ENCODE assay signal across 19 cellular contexts in the genomic region with DNA sequence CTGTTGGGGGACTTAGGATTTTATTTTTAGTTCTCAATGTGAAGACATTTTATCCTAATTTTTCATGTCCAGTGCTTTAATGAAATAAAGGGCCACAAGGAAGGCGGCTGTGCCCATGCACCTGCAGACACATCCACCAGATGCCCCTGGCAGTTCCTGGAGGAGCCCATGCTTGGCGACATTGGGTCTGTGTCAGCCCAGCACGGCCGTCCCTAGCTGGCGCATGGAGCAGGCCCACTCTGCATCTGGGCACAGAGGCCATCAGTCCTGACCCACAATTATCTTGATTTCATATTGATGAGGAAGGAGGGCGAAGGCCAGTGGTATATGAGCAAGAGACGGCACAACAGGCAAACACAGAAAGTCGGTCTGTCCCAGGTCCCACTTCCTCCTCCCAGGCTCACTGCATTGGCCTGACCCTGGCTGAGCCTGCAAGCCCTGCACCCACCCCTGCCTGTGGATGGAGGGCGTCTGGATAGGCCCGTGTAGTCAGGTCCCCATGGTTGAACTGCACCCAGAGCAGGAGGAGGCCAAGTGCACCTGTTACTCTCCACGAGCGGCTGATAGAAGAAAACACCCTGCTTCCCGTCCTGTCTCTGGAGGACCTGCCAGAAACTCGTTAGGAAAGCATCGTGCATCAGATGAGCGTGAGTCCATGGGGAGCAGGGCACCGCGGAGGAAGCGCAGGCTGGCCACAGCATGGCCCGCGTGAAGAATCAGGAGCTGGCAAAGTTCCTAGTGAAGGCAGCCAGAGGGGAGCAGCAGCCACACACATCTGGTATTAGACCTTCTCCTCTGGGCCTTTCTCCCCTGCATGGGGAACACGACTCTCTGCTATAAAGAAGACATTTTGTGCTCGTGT.
"Had no signal": no experiment of that assay in that cellular context is flagged by ENCODE, and none has a peak within 500 bp of the region (broad histone marks: within the 10 kb centered on the region; RNA-seq: fewer than 3 reads in every experiment).

No MANE protein-coding gene starts in this region.

- ATAC-seq: activated T-cell treated with anti-CD3 and anti-CD28 coated beads, Interleukin-2, amount 50 U/mL, for 4 hours; body of pancreas; effector memory CD8-positive, alpha-beta T cell; foreskin keratinocyte; left lobe of liver; psoas muscle; right cardiac atrium had no signal

- DNase-seq: activated CD4-positive, alpha-beta T cell treated with anti-CD3 and anti-CD28 coated beads, Interleukin-2, amount 50 U/mL, for 1 hour; activated CD4-positive, CD25-positive, alpha-beta regulatory T cell treated with anti-CD3 and anti-CD28 coated beads, Interleukin-2, amount 50 U/mL, for 72 hours; activated CD8-positive, alpha-beta memory T cell treated with anti-CD3 and anti-CD28 coated beads, Interleukin-2, amount 50 U/mL, for 4 hours; activated naive CD4-positive, alpha-beta T cell treated with anti-CD3 and anti-CD28 coated beads for 36 hours; activated T-cell treated with anti-CD3 and anti-CD28 coated beads, Interleukin-2, amount 50 U/mL, for 4 hours; body of pancreas; effector memory CD8-positive, alpha-beta T cell; foreskin keratinocyte; glutamatergic neuron; islet precursor cell; nephron progenitor cell; psoas muscle; right cardiac atrium; stimulated activated CD4-positive, alpha-beta T cell treated with anti-CD3 and anti-CD28 coated beads, Interleukin-4, amount 100 ng/mL, for 1 hour; stomach; upper lobe of left lung had no signal

- H3K36me3 ChIP-seq: stomach, upper lobe of left lung had no signal

- H3K27me3 ChIP-seq: body of pancreas, foreskin keratinocyte, upper lobe of left lung had no signal

- H3K27ac ChIP-seq: body of pancreas, foreskin keratinocyte, psoas muscle, skin epidermis, stomach, upper lobe of left lung had no signal

- H3K4me3 ChIP-seq: body of pancreas, lung, psoas muscle, skin epidermis, stomach, upper lobe of left lung had no signal

- H3K4me1 ChIP-seq: body of pancreas, foreskin keratinocyte, psoas muscle, upper lobe of left lung had no signal

- H3K9me3 ChIP-seq: body of pancreas, psoas muscle, stomach, upper lobe of left lung had no signal
